In the genomic region with DNA sequence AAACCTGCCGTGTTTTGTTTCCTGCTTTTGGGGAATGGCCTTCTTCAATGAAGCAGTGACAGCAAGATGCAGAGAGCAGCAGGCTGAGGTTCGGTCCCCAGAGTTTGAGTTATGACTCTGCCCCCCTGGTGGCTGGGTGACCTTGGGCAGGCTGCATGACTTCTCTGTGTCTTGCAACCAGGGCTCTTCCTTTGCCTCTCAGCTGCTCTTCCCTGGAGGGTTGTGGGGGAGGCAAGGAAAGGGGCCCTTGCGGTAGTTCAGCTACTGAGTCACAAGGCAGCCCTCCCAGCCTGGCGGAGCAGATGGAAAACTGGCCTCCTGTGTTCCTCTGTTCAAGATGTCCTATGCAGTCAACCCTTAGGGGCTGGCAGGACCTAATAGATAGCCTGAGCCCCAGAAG, we compare ENCODE assay signal across 9 cellular contexts. TPM values are rescaled to one million over a fixed set of nuclear protein-coding genes. Genes with fewer than 3 reads are reported as not detected.
DNase-seq lines count a peak whose midpoint lies in the region; ATAC-seq and TF ChIP-seq lines count a peak whose summit lies in the region.
"Had no signal": no experiment of that assay in that cellular context is flagged by ENCODE, and none has a peak within 500 bp of the region (broad histone marks: within the 10 kb centered on the region; RNA-seq: fewer than 3 reads in every experiment).

No MANE protein-coding gene starts in this region.

- POLR2A ChIA-PET in activated CD8-positive, alpha-beta T cell treated with anti-CD3 and anti-CD28 coated beads for 36 hours (lab: Charles Lee): no interaction called here

- no peaks in the 10 kb centered on the region for H3K4me1 Mint-ChIP-seq in activated CD8-positive, alpha-beta T cell treated with anti-CD3 and anti-CD28 coated beads for 36 hours (ENCODE audit: low read depth)

- H3K9me3 Mint-ChIP-seq in activated CD8-positive, alpha-beta T cell treated with anti-CD3 and anti-CD28 coated beads for 36 hours: no peaks in the 10 kb centered on the region
- H3K9me3 Mint-ChIP-seq: T-helper 1 cell treated with Interleukin-12 subunit alpha and Interleukin-12 subunit beta and Interleukin-4 antibody, amounts not matched to agents 30 μg/mL and 1 μg/mL, for 36 hours had no signal

- H3K27me3 Mint-ChIP-seq in activated CD8-positive, alpha-beta T cell treated with anti-CD3 and anti-CD28 coated beads for 36 hours: peaks cover 18% of the 10 kb centered on the region

- H3K4me3 ChIP-seq in GM06990 (replicated peaks; ENCODE audit: low read depth, low read length): no peak overlapping the region
- no peak overlapping the region for H3K4me3 ChIP-seq in Jurkat, Clone E6-1 (ENCODE audit: low read length)
- H3K4me3 ChIP-seq in fibroblast of mammary gland (ENCODE audit: control insufficient read depth, low read depth, low read length): no peak overlapping the region

- intact Hi-C loops in activated CD8-positive, alpha-beta T cell treated with anti-CD3 and anti-CD28 coated beads for 36 hours (cut with micrococcal nuclease): no loop called here

- TF ChIP-seq CTCF in GM06990 (IDR thresholded peaks at IDR 0.05; ENCODE audit: insufficient read depth, low read length, poor library complexity, severe bottlenecking): peak; percentile 78
- peak; percentile 38 for TF ChIP-seq CTCF in activated CD8-positive, alpha-beta T cell treated with anti-CD3 and anti-CD28 coated beads for 36 hours (IDR thresholded peaks at IDR 0.05)
- peak; percentile 56 for TF ChIP-seq CTCF in fibroblast of mammary gland (conservative IDR thresholded peaks at IDR 0.05; ENCODE audit: control insufficient read depth, insufficient read depth, low read depth, low read length)

- ATAC-seq in activated CD8-positive, alpha-beta T cell treated with anti-CD3 and anti-CD28 coated beads for 36 hours: no peak
- no peak for ATAC-seq in GM18861 (IDR thresholded peaks at IDR 0.05; ENCODE audit: unreplicated experiment)

- CTCF ChIA-PET in activated CD8-positive, alpha-beta T cell treated with anti-CD3 and anti-CD28 coated beads for 36 hours (lab: Charles Lee): no interaction called here

- H3K27me3 ChIP-seq in GM06990 (replicated peaks; ENCODE audit: control insufficient read depth, insufficient read depth, low read length): peaks cover 3% of the 10 kb centered on the region

- H3K36me3 ChIP-seq in GM06990 (ENCODE audit: control insufficient read depth, insufficient read depth, low read length): no peaks in the 10 kb centered on the region

- H3K4me3 Mint-ChIP-seq in activated CD8-positive, alpha-beta T cell treated with anti-CD3 and anti-CD28 coated beads for 36 hours: no peak overlapping the region
- H3K4me3 Mint-ChIP-seq: T-helper 1 cell treated with Interleukin-12 subunit alpha and Interleukin-12 subunit beta and Interleukin-4 antibody, amounts not matched to agents 30 μg/mL and 1 μg/mL, for 36 hours had no signal

- H3K36me3 Mint-ChIP-seq in activated CD8-positive, alpha-beta T cell treated with anti-CD3 and anti-CD28 coated beads for 36 hours (ENCODE audit: low read depth): no peaks in the 10 kb centered on the region

- no peak overlapping the region for H3K27ac Mint-ChIP-seq in activated CD8-positive, alpha-beta T cell treated with anti-CD3 and anti-CD28 coated beads for 36 hours
- H3K27ac Mint-ChIP-seq: T-helper 1 cell treated with Interleukin-12 subunit alpha and Interleukin-12 subunit beta and Interleukin-4 antibody, amounts not matched to agents 30 μg/mL and 1 μg/mL, for 36 hours had no signal

- DNase-seq in GM06990 (ENCODE audit: extremely low read depth, insufficient read length): peak; percentile 23
- DNase-seq in Jurkat, Clone E6-1 (ENCODE audit: low read depth, low spot score): peak; percentile 40
- peak; percentile 68 for DNase-seq in activated CD8-positive, alpha-beta T cell treated with anti-CD3 and anti-CD28 coated beads for 36 hours
- DNase-seq in fibroblast of mammary gland (ENCODE audit: low read depth): peak; percentile 48
- DNase-seq in stimulated activated CD4-positive, alpha-beta T cell treated with anti-CD3 and anti-CD28 coated beads, Interleukin-1b, Interleukin-23, amount 100 ng/mL, for 4 hours (ENCODE audit: low read depth in 2 of 2): peak; percentile 12 to 27
- DNase-seq in NCI-H1092 (lab: John Stamatoyannopoulos, UW): no peak
- no peak for DNase-seq in NCI-H1417 treated with DMSO at 0.1 percent for 48 hours (lab: John Stamatoyannopoulos, UW)

RNA-seq across cellular contexts. Expression of a gene that starts 17.1 kb away (rescaled TPM):
- not detected for polyA plus RNA-seq in Jurkat, Clone E6-1 (2012; ENCODE audit: insufficient read depth, insufficient read length)
- total RNA-seq in activated CD8-positive, alpha-beta T cell treated with anti-CD3 and anti-CD28 coated beads for 36 hours: not detected

Comparison
In these comparisons a context has a peak if more than half of its experiments do, and no peak if none do; other contexts are left out.
1. DNase-seq: peak in GM06990 (single experiment), Jurkat, Clone E6-1 (single experiment), activated CD8-positive, alpha-beta T cell treated with anti-CD3 and anti-CD28 coated beads for 36 hours (single experiment), fibroblast of mammary gland (single experiment) and stimulated activated CD4-positive, alpha-beta T cell treated with anti-CD3 and anti-CD28 coated beads, Interleukin-1b, Interleukin-23, amount 100 ng/mL, for 4 hours (2 of 2); none in NCI-H1092 (single experiment) and NCI-H1417 treated with DMSO at 0.1 percent for 48 hours (single experiment).
2. Peak in every context shown above with its lines, with median percentiles within 50 percentile points of each other: CTCF ChIP-seq.